1 cellular context compared by ENCODE assay signal in genomic region chr1:26021647-26022403, GRCh38.
TF ChIP-seq lines count a peak whose summit lies in the region.

EXTL1 (plus strand) TSS chr1:26021775; CDS start chr1:26022647, 872 bp downstream.

TF ChIP-seq in H1, 55 proteins besides CTCF, POLR2A, EP300 and RAD21:
- TF ChIP-seq CHD2 (IDR thresholded peaks at IDR 0.05; ENCODE audit: low read length) (no peak), POLR2AphosphoS5 (IDR thresholded peaks at IDR 0.05; ENCODE audit: low read depth, low read length) (peak; percentile 55; the same call in 1 of the 2 replicates), RNF2 (IDR thresholded peaks at IDR 0.05; ENCODE audit: borderline replicate concordance, low read depth, low read length, missing control alignments, poor library complexity, severe bottlenecking) (no peak), SP2 (IDR thresholded peaks at IDR 0.05; ENCODE audit: low read length) (no peak), KDM5A (IDR thresholded peaks at IDR 0.05; ENCODE audit: low read length) (no peak), SAP30 (IDR thresholded peaks at IDR 0.05; ENCODE audit: insufficient read depth, insufficient replicate concordance, low read length) (no peak), TAF1 (IDR thresholded peaks at IDR 0.05; ENCODE audit: low read depth, low read length) (peak; percentile 66; the same call in 1 of the 2 replicates), JUND (IDR thresholded peaks at IDR 0.05; ENCODE audit: low read length) (no peak), KDM4A (IDR thresholded peaks at IDR 0.05; ENCODE audit: low read depth, low read length, severe bottlenecking) (peak; percentile 25), CTBP2 (IDR thresholded peaks at IDR 0.05; ENCODE audit: borderline replicate concordance, insufficient read depth, insufficient read length, low read length) (no peak), CHD7 (IDR thresholded peaks at IDR 0.05; ENCODE audit: insufficient replicate concordance, low read length) (no peak), RBBP5 (IDR thresholded peaks at IDR 0.05; ENCODE audit: borderline replicate concordance, low read depth, low read length) (no peak), SP1 (IDR thresholded peaks at IDR 0.05; ENCODE audit: low read depth, low read length) (peak; percentile 60; the same call in 1 of the 2 replicates), CBX5 (IDR thresholded peaks at IDR 0.05; ENCODE audit: low read depth, low read length) (no peak), TBP (IDR thresholded peaks at IDR 0.05; ENCODE audit: low read depth, low read length) (peak; percentile 63), SIN3A (conservative IDR thresholded peaks at IDR 0.05 in 1 of 2, IDR thresholded peaks at IDR 0.05 in 1 of 2; ENCODE audit: low read depth in 1 of 2, low read length in 2 of 2) (no peak), RFX5 (IDR thresholded peaks at IDR 0.05; ENCODE audit: borderline replicate concordance, low read depth, low read length) (no peak)
